Comparison of ENCODE assay signal across 19 cellular contexts in the genomic region with DNA sequence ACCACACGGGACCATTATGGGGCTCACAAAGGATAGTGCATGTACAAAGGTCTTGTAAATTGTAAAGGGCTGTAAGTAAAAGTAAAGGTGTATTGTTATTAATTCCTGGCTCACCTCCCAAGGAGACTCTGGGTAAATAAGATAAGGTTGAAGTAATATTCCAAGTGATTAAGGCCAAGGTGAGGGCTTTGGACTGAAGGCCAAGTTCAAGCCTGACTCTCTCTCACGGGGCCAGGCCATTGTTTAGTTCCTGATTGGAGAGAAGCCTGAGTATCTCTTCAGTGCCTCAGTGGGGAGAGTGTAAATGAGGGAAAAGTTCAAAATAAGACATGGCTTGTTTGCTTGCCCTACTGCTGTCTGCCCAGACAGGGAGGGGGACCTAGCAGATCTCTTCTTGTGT. TPM values are rescaled to one million over a fixed set of nuclear protein-coding genes. Genes with fewer than 3 reads are reported as not detected.
DNase-seq lines count a peak whose midpoint lies in the region; ATAC-seq and TF ChIP-seq lines count a peak whose summit lies in the region.
"Had no signal": no experiment of that assay in that cellular context is flagged by ENCODE, and none has a peak within 500 bp of the region (broad histone marks: within the 10 kb centered on the region; RNA-seq: fewer than 3 reads in every experiment).

No MANE protein-coding gene starts in this region.

- DNase-seq in Peyer's patch (peak in 2 of 3 donors; percentile 58 to 72), left colon (no peak), type B pancreatic cell (ENCODE audit: extremely low spot score, unreplicated experiment) (no peak)
- no peak for DNase-seq in activated naive CD4-positive, alpha-beta T cell (lab: John Stamatoyannopoulos, UW)
- DNase-seq in activated CD8-positive, alpha-beta memory T cell treated with anti-CD3 and anti-CD28 coated beads, Interleukin-2, amount 50 U/mL, for 48 hours, result no peak
- DNase-seq: Calu3; CD8-positive, alpha-beta T cell; DND-41; EL; GOT3; H7; HFFc6 had no signal

- H3K9me3 ChIP-seq in Peyer's patch, result no peaks in the 10 kb centered on the region
- no peaks in the 10 kb centered on the region for H3K9me3 ChIP-seq in duodenal mucosa (ENCODE audit: control insufficient read depth in 1 of 2, low read length in 2 of 2)
- H3K9me3 ChIP-seq: BLaER1 treated with 17β-estradiol and CSF1 and Interleukin-3, amounts not matched to agents 10 nM and 100 nM had no signal

- TF ChIP-seq CTCF in Peyer's patch (IDR thresholded peaks at IDR 0.05), result no peak
- no peak for TF ChIP-seq CTCF in type B pancreatic cell (conservative IDR thresholded peaks at IDR 0.05)

- H3K36me3 Mint-ChIP-seq in type B pancreatic cell, result no peaks in the 10 kb centered on the region
- H3K36me3 Mint-ChIP-seq: CD8-positive, alpha-beta T cell; IgD-negative memory B cell had no signal

- no peak overlapping the region for H3K9ac ChIP-seq in duodenal mucosa (ENCODE audit: low read depth in 1 of 2, low read length in 2 of 2)
- H3K9ac ChIP-seq: BLaER1 treated with 17β-estradiol and CSF1 and Interleukin-3, amounts not matched to agents 10 nM and 100 nM had no signal

- peaks cover 0 to 10% (median 0%) of the 10 kb centered on the region in 4 donors for H3K4me1 ChIP-seq in Peyer's patch
- peaks cover 13 to 23% of the 10 kb centered on the region in 2 donors for H3K4me1 ChIP-seq in duodenal mucosa (ENCODE audit: control insufficient read depth in 1 of 2, insufficient read depth in 2 of 2, low read length in 2 of 2)

- H3K27me3 Mint-ChIP-seq in type B pancreatic cell, result peaks cover 17% of the 10 kb centered on the region

- H3K27me3 ChIP-seq in Peyer's patch (no peaks in the 10 kb centered on the region), duodenal mucosa (ENCODE audit: control insufficient read depth in 1 of 2, insufficient read depth in 2 of 2, low read length in 2 of 2) (no peaks in the 10 kb centered on the region)
- H3K27me3 ChIP-seq: BLaER1 treated with 17β-estradiol and CSF1 and Interleukin-3, amounts not matched to agents 10 nM and 100 nM had no signal

- no peaks in the 10 kb centered on the region for H3K9me3 Mint-ChIP-seq in type B pancreatic cell
- H3K9me3 Mint-ChIP-seq: CD8-positive, alpha-beta T cell; HFFc6; IgD-negative memory B cell had no signal

- H3K4me3 ChIP-seq in Peyer's patch, result no peak overlapping the region
- peak overlapping the region; percentile 15 to 28 for H3K4me3 ChIP-seq in duodenal mucosa (ENCODE audit: low read depth in 1 of 2, low read length in 2 of 2)
- H3K4me3 ChIP-seq: BLaER1 treated with 17β-estradiol and CSF1 and Interleukin-3, amounts not matched to agents 10 nM and 100 nM; GM12878 had no signal

- H3K4me3 Mint-ChIP-seq in type B pancreatic cell, result no peak overlapping the region
- H3K4me3 Mint-ChIP-seq: B cell; CD8-positive, alpha-beta T cell; HFFc6; IgD-negative memory B cell had no signal

- H3K36me3 ChIP-seq in Peyer's patch (no peaks in the 10 kb centered on the region), duodenal mucosa (ENCODE audit: control insufficient read depth in 1 of 2, insufficient read depth in 2 of 2, low read length in 2 of 2) (no peaks in the 10 kb centered on the region)
- H3K36me3 ChIP-seq: BLaER1 treated with 17β-estradiol and CSF1 and Interleukin-3, amounts not matched to agents 10 nM and 100 nM had no signal

- H3K4me1 Mint-ChIP-seq in type B pancreatic cell (ENCODE audit: unreplicated experiment), result peaks cover 16% of the 10 kb centered on the region
- H3K4me1 Mint-ChIP-seq: IgD-negative memory B cell had no signal

- H3K27ac Mint-ChIP-seq in type B pancreatic cell, result peak overlapping the region; percentile 69
- H3K27ac Mint-ChIP-seq: B cell; CD8-positive, alpha-beta T cell; HFFc6 had no signal

- ATAC-seq in left colon (peak; percentile 49), GM19023 (IDR thresholded peaks at IDR 0.05; ENCODE audit: unreplicated experiment) (no peak)
- ATAC-seq: CD8-positive, alpha-beta T cell; GM12878; HCT116 had no signal

- intact Hi-C loops in left colon (cut with DNase I, micrococcal nuclease), result loop anchor here in 1 of 2 donors (10.0 kb wide), 1 partner anchor 182 kb away; no protein-coding TSS in a partner anchor

- no peak for TF ChIP-seq POLR2A in Peyer's patch (IDR thresholded peaks at IDR 0.05)

- H3K27ac ChIP-seq in Peyer's patch (peak overlapping the region in 2 of 4 donors; percentile 30 to 61), duodenal mucosa (ENCODE audit: low read depth, low read length) (no peak overlapping the region)
- H3K27ac ChIP-seq: BLaER1 treated with 17β-estradiol and CSF1 and Interleukin-3, amounts not matched to agents 10 nM and 100 nM had no signal

RNA-seq across cellular contexts. Expression of a gene that starts 19.5 kb away (rescaled TPM):
- 10 to 100 TPM; 21.6 to 36.3 (median 25.4) TPM for total RNA-seq in Peyer's patch
- total RNA-seq in left colon, result 10 to 100 TPM; 17.3 to 20.2 TPM
- 25.8 and 30.6 TPM in 2 replicates for total RNA-seq in type B pancreatic cell (ENCODE audit: low replicate concordance)

Comparison
In these comparisons a context has a peak if more than half of its experiments do, and no peak if none do; other contexts are left out.
1. DNase-seq: peak in Peyer's patch (2 of 3); none in left colon (0 of 2), type B pancreatic cell (single experiment), activated naive CD4-positive, alpha-beta T cell (0 of 4) and activated CD8-positive, alpha-beta memory T cell treated with anti-CD3 and anti-CD28 coated beads, Interleukin-2, amount 50 U/mL, for 48 hours (single experiment).
2. H3K4me3 ChIP-seq: peak in duodenal mucosa (2 of 2); none in Peyer's patch (0 of 4).